15 cellular contexts compared by ENCODE assay signal in the genomic region with DNA sequence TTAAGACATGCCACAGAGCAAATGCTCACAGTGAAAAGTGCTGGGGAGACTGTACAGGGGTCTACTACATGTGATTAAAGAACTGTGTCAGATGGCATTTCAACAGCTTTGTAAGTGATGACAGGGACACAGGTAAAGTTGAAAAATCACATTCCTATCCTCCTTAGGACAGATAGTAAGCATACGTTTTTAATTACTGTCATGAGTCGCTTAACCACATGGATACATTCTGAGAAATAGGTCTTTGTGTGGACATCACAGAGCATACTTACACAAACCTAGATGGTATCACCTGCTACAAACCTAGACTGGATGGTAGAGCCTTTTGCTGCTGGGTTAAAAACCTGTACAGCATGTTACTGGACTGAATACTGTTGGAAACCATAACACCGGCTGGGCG.
DNase-seq lines count a peak whose midpoint lies in the region; ATAC-seq lines count a peak whose summit lies in the region.
"Had no signal": no experiment of that assay in that cellular context is flagged by ENCODE, and none has a peak within 500 bp of the region (broad histone marks: within the 10 kb centered on the region; RNA-seq: fewer than 3 reads in every experiment).

No MANE protein-coding gene starts in this region.

- H2BK120ac ChIP-seq in trophoblast cell (ENCODE audit: insufficient read depth, low read length, poor library complexity) = no peak overlapping the region

- H3K4me1 ChIP-seq in GM23248 (ENCODE audit: insufficient read depth) (peaks cover 9% of the 10 kb centered on the region), trophoblast cell (ENCODE audit: control insufficient read depth in 1 of 2, insufficient read depth in 2 of 2, low read length in 2 of 2) (no peaks in the 10 kb centered on the region), HAP-1 (no peaks in the 10 kb centered on the region)
- H3K4me1 ChIP-seq: BLaER1 had no signal

- no peaks in the 10 kb centered on the region for H3K79me1 ChIP-seq in trophoblast cell (ENCODE audit: low read length)

- no peak overlapping the region for H2AK5ac ChIP-seq in trophoblast cell (ENCODE audit: low read length)

- no peak overlapping the region for H2BK5ac ChIP-seq in trophoblast cell (ENCODE audit: low read depth, low read length, poor library complexity)

- no peak overlapping the region for H3K23ac ChIP-seq in trophoblast cell (ENCODE audit: low read length)

- no peaks in the 10 kb centered on the region for H4K20me1 ChIP-seq in GM23248 (ENCODE audit: insufficient read depth)
- H4K20me1 ChIP-seq: BLaER1 had no signal

- H3F3A ChIP-seq in GM23248 (ENCODE audit: insufficient read depth) = peaks cover 5% of the 10 kb centered on the region; the same call in 1 of the 2 replicates

- no peak overlapping the region for H4K91ac ChIP-seq in trophoblast cell (ENCODE audit: low read depth, low read length)

- H4K8ac ChIP-seq in trophoblast cell (ENCODE audit: low read depth, low read length) = no peak overlapping the region

- no peaks in the 10 kb centered on the region for H3K9me2 ChIP-seq in GM23248 (ENCODE audit: insufficient read depth)

- no peak overlapping the region for H3K14ac ChIP-seq in trophoblast cell (ENCODE audit: low read length)

- H2AFZ ChIP-seq in GM23248 (no peak overlapping the region), trophoblast cell (ENCODE audit: insufficient read depth, low read length, poor library complexity) (no peak overlapping the region)
- H2AFZ ChIP-seq: GM23338 had no signal

- WGBS in GM23248 (ENCODE audit: low coverage in 1 of 2, low lambda C conversion rate in 2 of 2, missing lambda C conversion rate in 2 of 2), 2 experiments = 64 to 68% methylated on average over 4 of the region's 4 CpGs
- no CpG with 5 or more reads among the region's 4 CpGs for WGBS in trophoblast cell (ENCODE audit: extremely low coverage, insufficient coverage, insufficient read length)

- H3K79me2 ChIP-seq in GM23248 (ENCODE audit: insufficient read depth) (no peaks in the 10 kb centered on the region), trophoblast cell (ENCODE audit: control insufficient read depth, insufficient read depth, low read length, poor library complexity) (no peaks in the 10 kb centered on the region)

- H3K9ac ChIP-seq in GM23248 (no peak overlapping the region), trophoblast cell (ENCODE audit: low read length) (no peak overlapping the region)
- H3K9ac ChIP-seq: BLaER1 had no signal

- no peak overlapping the region for H3K27ac ChIP-seq in GM23248
- no peak overlapping the region for H3K27ac ChIP-seq in trophoblast cell (ENCODE audit: low read depth, low read length)
- H3K27ac ChIP-seq: BLaER1 had no signal

- no peak overlapping the region for H4K12ac ChIP-seq in trophoblast cell (ENCODE audit: low read depth, low read length)

- DNase-seq in GM23248 (peak; percentile 14), SK-N-DZ (ENCODE audit: low spot score) (peak; percentile 56), trophoblast cell (peak; percentile 70 to 92), HAP-1 (ENCODE audit: low spot score in 2 of 2) (no peak)
- no peak for DNase-seq in activated T-cell treated with anti-CD3 and anti-CD28 coated beads, Interleukin-2, amount 50 U/mL, for 1 hour
- DNase-seq: 8988T; CD4-positive, alpha-beta memory T cell; DMS153; DMS79; GDM1 had no signal

- no peaks in the 10 kb centered on the region for H3K36me3 ChIP-seq in GM23248 (ENCODE audit: low read depth)
- no peaks in the 10 kb centered on the region for H3K36me3 ChIP-seq in trophoblast cell (ENCODE audit: control insufficient read depth in 1 of 2, insufficient read depth in 2 of 2, low read length in 2 of 2)
- H3K36me3 ChIP-seq in HAP-1 (replicated peaks) = no peaks in the 10 kb centered on the region
- H3K36me3 ChIP-seq: BLaER1 had no signal

- H3K4me3 ChIP-seq in GM23248 (no peak overlapping the region), trophoblast cell (ENCODE audit: low read depth, low read length) (no peak overlapping the region), HAP-1 (no peak overlapping the region)
- H3K4me3 ChIP-seq: BLaER1, GM23338 had no signal

- no peak overlapping the region for H3K4ac ChIP-seq in trophoblast cell (ENCODE audit: low read depth, low read length)

- in situ Hi-C loops in GM23248 (cut with MboI) (no loop called here), HAP-1 (cut with MboI; ENCODE audit: low sequenced_read_pairs) (no loop called here)

- no peaks in the 10 kb centered on the region for H3K9me3 ChIP-seq in GM23248 (ENCODE audit: low read depth)
- H3K9me3 ChIP-seq in trophoblast cell (ENCODE audit: insufficient read depth, low read depth, low read length) = no peaks in the 10 kb centered on the region
- H3K9me3 ChIP-seq in HAP-1 = no peaks in the 10 kb centered on the region
- H3K9me3 ChIP-seq: BLaER1 had no signal

- peak; percentile 65 for ATAC-seq in esophagus mucosa
- ATAC-seq in HG03159 (IDR thresholded peaks at IDR 0.05; ENCODE audit: unreplicated experiment) = no peak
- ATAC-seq: GM23338, HCT116 had no signal

- H2BK12ac ChIP-seq in trophoblast cell (ENCODE audit: low read length) = no peak overlapping the region

- no peaks in the 10 kb centered on the region for H3K27me3 ChIP-seq in GM23248 (replicated peaks; ENCODE audit: insufficient read depth)
- no peaks in the 10 kb centered on the region for H3K27me3 ChIP-seq in trophoblast cell (ENCODE audit: insufficient read depth, low read length)
- no peaks in the 10 kb centered on the region for H3K27me3 ChIP-seq in HAP-1 (ENCODE audit: low read depth)
- H3K27me3 ChIP-seq: BLaER1 had no signal

- no peak overlapping the region for H3K18ac ChIP-seq in trophoblast cell (ENCODE audit: low read length)

- H3K4me2 ChIP-seq in GM23248 (ENCODE audit: unreplicated experiment) = no peak overlapping the region
- H3K4me2 ChIP-seq in trophoblast cell (ENCODE audit: low read length) = no peak overlapping the region
- H3K4me2 ChIP-seq: BLaER1, GM23338 had no signal

Comparison
In these comparisons a context has a peak if more than half of its experiments do, and no peak if none do; other contexts are left out.
1. DNase-seq: peak in GM23248 (single experiment), SK-N-DZ (single experiment) and trophoblast cell (2 of 2); none in activated T-cell treated with anti-CD3 and anti-CD28 coated beads, Interleukin-2, amount 50 U/mL, for 1 hour (single experiment) and HAP-1 (0 of 2).